Comparison of ENCODE assay signal across 8 cellular contexts in the genomic region with DNA sequence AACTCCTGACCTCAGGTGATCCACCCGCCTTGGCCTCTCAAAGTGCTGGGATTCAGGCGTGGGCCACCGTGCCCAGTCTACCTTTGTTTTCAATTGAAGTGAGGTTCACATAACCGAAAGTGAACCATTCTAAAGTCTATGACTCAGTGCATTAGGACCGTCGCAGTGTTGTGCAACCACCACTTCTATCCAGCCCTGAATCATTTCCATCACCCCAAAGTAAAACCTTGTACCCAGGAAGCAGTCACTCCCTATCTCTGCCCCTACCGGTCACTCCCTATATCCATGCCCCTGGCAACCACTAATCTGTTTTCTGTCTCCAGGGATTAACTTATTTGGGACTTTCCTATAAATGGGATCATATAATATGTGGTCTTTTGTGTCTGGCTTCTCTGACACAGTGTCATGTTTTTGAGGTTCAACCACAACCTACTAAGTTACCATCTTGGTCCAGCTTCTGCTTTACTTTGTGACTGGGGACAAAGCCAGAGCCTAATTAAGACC. TPM values are rescaled to one million over a fixed set of nuclear protein-coding genes. Genes with fewer than 3 reads are reported as not detected.
DNase-seq lines count a peak whose midpoint lies in the region; ATAC-seq and TF ChIP-seq lines count a peak whose summit lies in the region.

No MANE protein-coding gene starts in this region.

- CTCF ChIA-PET in Caco-2 (lab: Charles Lee), result interaction anchor here (1.1 kb wide), 1 partner anchor 9 kb away, joined by 3 read pairs; no protein-coding TSS in a partner anchor

- H3K4me3 Mint-ChIP-seq in brain (peak overlapping the region in 1 of 5 experiments; percentile 28), Caco-2 (ENCODE audit: unreplicated experiment) (no peak overlapping the region)

- H3K4me3 ChIP-seq in AG09309 (ENCODE audit: control insufficient read depth, low read depth, low read length) (no peak overlapping the region), Caco-2 (ENCODE audit: low read depth, low read length) (no peak overlapping the region)

- H3K9me3 ChIP-seq in Caco-2, result no peaks in the 10 kb centered on the region

- DNase-seq in AG09309 (ENCODE audit: low read depth), result peak; percentile 83
- peak; percentile 67 for DNase-seq in LoVo (ENCODE audit: low spot score)
- DNase-seq in myocyte (ENCODE audit: low read depth), result peak; percentile 85
- no peak for DNase-seq in Caco-2
- no peak for DNase-seq in superior temporal gyrus (ENCODE audit: extremely low spot score)

- H3K36me3 ChIP-seq in Caco-2 (ENCODE audit: control insufficient read depth, insufficient read depth, low read length), result no peaks in the 10 kb centered on the region

- no peaks in the 10 kb centered on the region for H3K27me3 Mint-ChIP-seq in brain
- H3K27me3 Mint-ChIP-seq in Caco-2 (ENCODE audit: insufficient read depth, unreplicated experiment), result no peaks in the 10 kb centered on the region

- BruUV-seq in Caco-2 (replicated peaks; lab: Mats Ljungman, UMichigan), result no TSS peak

- H3K27ac Mint-ChIP-seq in brain (peak overlapping the region; percentile 47 to 93 (median 75)), Caco-2 (ENCODE audit: unreplicated experiment) (no peak overlapping the region)

- H3K36me3 Mint-ChIP-seq in brain (peaks cover 6% of the 10 kb centered on the region), Caco-2 (ENCODE audit: insufficient read depth, unreplicated experiment) (no peaks in the 10 kb centered on the region)

- intact Hi-C loops in Caco-2 (cut with micrococcal nuclease; ENCODE audit: unreplicated experiment), result no loop called here

- H3K9me3 Mint-ChIP-seq in brain, result peaks cover 0 to 2% (median 0%) of the 10 kb centered on the region in 5 experiments
- H3K9me3 Mint-ChIP-seq in Caco-2 (ENCODE audit: unreplicated experiment), result no peaks in the 10 kb centered on the region

- no peaks in the 10 kb centered on the region for H3K4me1 ChIP-seq in Caco-2

- TF ChIP-seq CTCF in AG09309 (IDR thresholded peaks at IDR 0.05; ENCODE audit: control insufficient read depth, insufficient read depth, low read depth, low read length, missing control alignments), result peak; percentile 68
- no peak for TF ChIP-seq CTCF in brain (conservative IDR thresholded peaks at IDR 0.05)
- no peak for TF ChIP-seq CTCF in Caco-2 (IDR thresholded peaks at IDR 0.05; ENCODE audit: insufficient read depth in 1 of 2, low read depth in 1 of 2, low read length in 1 of 2, severe bottlenecking in 1 of 2, unreplicated experiment in 1 of 2)

- H3K4me1 Mint-ChIP-seq in brain (peaks cover 93% of the 10 kb centered on the region), Caco-2 (ENCODE audit: low read depth, unreplicated experiment) (no peaks in the 10 kb centered on the region)

- POLR2A ChIA-PET in Caco-2 (lab: Charles Lee), result no interaction called here

- ATAC-seq in GM21529 (IDR thresholded peaks at IDR 0.05; ENCODE audit: unreplicated experiment), result no peak
- ATAC-seq in HG03520 (IDR thresholded peaks at IDR 0.05; ENCODE audit: unreplicated experiment), result no peak

- H3K27me3 ChIP-seq in Caco-2 (replicated peaks; ENCODE audit: control insufficient read depth, insufficient read depth, low read length), result no peaks in the 10 kb centered on the region

RNA-seq across cellular contexts. Expression of a gene that starts 28.3 kb away (rescaled TPM):
- polyA plus RNA-seq in brain (ENCODE audit: insufficient read depth, low read depth, low replicate concordance), result 110 TPM
- 3.0 and 5.1 TPM in 2 replicates for total RNA-seq in myocyte
- 8.3 TPM for polyA plus RNA-seq in myocyte (2012)
- 25.8 and 27.9 TPM in 2 replicates for total RNA-seq in Caco-2 (2022)

Comparison
In these comparisons a context has a peak if more than half of its experiments do, and no peak if none do; other contexts are left out.
1. DNase-seq: peak in AG09309 (single experiment), LoVo (single experiment) and myocyte (single experiment); none in Caco-2 (0 of 2) and superior temporal gyrus (single experiment).